1 cellular context compared by ENCODE assay signal in genomic region chr1:244424649-244425334, GRCh38.
TF ChIP-seq lines count a peak whose summit lies in the region.

No MANE protein-coding gene starts in this region.

TF ChIP-seq in GM23338, 12 proteins besides CTCF, POLR2A, EP300 and RAD21 (continued from another document):
- TF ChIP-seq, protein P1, sequence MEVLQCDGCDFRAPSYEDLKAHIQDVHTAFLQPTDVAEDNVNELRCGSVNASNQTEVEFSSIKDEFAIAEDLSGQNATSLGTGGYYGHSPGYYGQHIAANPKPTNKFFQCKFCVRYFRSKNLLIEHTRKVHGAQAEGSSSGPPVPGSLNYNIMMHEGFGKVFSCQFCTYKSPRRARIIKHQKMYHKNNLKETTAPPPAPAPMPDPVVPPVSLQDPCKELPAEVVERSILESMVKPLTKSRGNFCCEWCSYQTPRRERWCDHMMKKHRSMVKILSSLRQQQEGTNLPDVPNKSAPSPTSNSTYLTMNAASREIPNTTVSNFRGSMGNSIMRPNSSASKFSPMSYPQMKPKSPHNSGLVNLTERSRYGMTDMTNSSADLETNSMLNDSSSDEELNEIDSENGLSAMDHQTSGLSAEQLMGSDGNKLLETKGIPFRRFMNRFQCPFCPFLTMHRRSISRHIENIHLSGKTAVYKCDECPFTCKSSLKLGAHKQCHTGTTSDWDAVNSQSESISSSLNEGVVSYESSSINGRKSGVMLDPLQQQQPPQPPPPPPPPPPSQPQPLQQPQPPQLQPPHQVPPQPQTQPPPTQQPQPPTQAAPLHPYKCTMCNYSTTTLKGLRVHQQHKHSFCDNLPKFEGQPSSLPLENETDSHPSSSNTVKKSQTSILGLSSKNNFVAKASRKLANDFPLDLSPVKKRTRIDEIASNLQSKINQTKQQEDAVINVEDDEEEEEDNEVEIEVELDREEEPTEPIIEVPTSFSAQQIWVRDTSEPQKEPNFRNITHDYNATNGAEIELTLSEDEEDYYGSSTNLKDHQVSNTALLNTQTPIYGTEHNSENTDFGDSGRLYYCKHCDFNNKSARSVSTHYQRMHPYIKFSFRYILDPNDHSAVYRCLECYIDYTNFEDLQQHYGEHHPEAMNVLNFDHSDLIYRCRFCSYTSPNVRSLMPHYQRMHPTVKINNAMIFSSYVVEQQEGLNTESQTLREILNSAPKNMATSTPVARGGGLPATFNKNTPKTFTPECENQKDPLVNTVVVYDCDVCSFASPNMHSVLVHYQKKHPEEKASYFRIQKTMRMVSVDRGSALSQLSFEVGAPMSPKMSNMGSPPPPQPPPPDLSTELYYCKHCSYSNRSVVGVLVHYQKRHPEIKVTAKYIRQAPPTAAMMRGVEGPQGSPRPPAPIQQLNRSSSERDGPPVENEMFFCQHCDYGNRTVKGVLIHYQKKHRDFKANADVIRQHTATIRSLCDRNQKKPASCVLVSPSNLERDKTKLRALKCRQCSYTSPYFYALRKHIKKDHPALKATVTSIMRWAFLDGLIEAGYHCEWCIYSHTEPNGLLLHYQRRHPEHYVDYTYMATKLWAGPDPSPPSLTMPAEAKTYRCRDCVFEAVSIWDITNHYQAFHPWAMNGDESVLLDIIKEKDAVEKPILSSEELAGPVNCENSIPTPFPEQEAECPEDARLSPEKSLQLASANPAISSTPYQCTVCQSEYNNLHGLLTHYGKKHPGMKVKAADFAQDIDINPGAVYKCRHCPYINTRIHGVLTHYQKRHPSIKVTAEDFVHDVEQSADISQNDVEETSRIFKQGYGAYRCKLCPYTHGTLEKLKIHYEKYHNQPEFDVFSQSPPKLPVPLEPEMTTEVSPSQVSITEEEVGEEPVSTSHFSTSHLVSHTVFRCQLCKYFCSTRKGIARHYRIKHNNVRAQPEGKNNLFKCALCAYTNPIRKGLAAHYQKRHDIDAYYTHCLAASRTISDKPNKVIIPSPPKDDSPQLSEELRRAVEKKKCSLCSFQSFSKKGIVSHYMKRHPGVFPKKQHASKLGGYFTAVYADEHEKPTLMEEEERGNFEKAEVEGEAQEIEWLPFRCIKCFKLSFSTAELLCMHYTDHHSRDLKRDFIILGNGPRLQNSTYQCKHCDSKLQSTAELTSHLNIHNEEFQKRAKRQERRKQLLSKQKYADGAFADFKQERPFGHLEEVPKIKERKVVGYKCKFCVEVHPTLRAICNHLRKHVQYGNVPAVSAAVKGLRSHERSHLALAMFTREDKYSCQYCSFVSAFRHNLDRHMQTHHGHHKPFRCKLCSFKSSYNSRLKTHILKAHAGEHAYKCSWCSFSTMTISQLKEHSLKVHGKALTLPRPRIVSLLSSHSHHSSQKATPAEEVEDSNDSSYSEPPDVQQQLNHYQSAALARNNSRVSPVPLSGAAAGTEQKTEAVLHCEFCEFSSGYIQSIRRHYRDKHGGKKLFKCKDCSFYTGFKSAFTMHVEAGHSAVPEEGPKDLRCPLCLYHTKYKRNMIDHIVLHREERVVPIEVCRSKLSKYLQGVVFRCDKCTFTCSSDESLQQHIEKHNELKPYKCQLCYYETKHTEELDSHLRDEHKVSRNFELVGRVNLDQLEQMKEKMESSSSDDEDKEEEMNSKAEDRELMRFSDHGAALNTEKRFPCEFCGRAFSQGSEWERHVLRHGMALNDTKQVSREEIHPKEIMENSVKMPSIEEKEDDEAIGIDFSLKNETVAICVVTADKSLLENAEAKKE (CRISPR knock-in tag; IDR thresholded peaks at IDR 0.05) = no peak
- no peak for TF ChIP-seq ZNF114 (CRISPR knock-in tag; IDR thresholded peaks at IDR 0.05)
- TF ChIP-seq STAT1 (IDR thresholded peaks at IDR 0.05; ENCODE audit: unreplicated experiment) = no peak
- no peak for TF ChIP-seq ZNF331 (CRISPR knock-in tag; IDR thresholded peaks at IDR 0.05; ENCODE audit: low read depth)
- TF ChIP-seq, protein P2, sequence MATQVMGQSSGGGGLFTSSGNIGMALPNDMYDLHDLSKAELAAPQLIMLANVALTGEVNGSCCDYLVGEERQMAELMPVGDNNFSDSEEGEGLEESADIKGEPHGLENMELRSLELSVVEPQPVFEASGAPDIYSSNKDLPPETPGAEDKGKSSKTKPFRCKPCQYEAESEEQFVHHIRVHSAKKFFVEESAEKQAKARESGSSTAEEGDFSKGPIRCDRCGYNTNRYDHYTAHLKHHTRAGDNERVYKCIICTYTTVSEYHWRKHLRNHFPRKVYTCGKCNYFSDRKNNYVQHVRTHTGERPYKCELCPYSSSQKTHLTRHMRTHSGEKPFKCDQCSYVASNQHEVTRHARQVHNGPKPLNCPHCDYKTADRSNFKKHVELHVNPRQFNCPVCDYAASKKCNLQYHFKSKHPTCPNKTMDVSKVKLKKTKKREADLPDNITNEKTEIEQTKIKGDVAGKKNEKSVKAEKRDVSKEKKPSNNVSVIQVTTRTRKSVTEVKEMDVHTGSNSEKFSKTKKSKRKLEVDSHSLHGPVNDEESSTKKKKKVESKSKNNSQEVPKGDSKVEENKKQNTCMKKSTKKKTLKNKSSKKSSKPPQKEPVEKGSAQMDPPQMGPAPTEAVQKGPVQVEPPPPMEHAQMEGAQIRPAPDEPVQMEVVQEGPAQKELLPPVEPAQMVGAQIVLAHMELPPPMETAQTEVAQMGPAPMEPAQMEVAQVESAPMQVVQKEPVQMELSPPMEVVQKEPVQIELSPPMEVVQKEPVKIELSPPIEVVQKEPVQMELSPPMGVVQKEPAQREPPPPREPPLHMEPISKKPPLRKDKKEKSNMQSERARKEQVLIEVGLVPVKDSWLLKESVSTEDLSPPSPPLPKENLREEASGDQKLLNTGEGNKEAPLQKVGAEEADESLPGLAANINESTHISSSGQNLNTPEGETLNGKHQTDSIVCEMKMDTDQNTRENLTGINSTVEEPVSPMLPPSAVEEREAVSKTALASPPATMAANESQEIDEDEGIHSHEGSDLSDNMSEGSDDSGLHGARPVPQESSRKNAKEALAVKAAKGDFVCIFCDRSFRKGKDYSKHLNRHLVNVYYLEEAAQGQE (IDR thresholded peaks at IDR 0.05; ENCODE audit: unreplicated experiment) = no peak
- no peak for TF ChIP-seq POLR2AphosphoS5 (IDR thresholded peaks at IDR 0.05; ENCODE audit: low read depth)
